9 cellular contexts compared by ENCODE assay signal in genomic region chr12:56120158-56120846, GRCh38. TPM values are rescaled to one million over a fixed set of nuclear protein-coding genes. Genes with fewer than 3 reads are reported as not detected.
A peak's percentile ranks its signal among the peaks of the same experiment; 100 is the strongest.
DNase-seq lines count a peak whose midpoint lies in the region; ATAC-seq and TF ChIP-seq lines count a peak whose summit lies in the region.
"Had no signal": no experiment of that assay in that cellular context is flagged by ENCODE, and none has a peak within 500 bp of the region (broad histone marks: within the 10 kb centered on the region; RNA-seq: fewer than 3 reads in every experiment).

No MANE protein-coding gene starts in this region.

- H3K27me3 Mint-ChIP-seq in WTC11 (ENCODE audit: low read depth), result no peaks in the 10 kb centered on the region
- H3K27me3 Mint-ChIP-seq in stimulated activated naive B cell treated with anti-CD40 and anti-IgM and Interleukin-4, amounts not matched to agents 10 μg/mL and 1 μg/mL and 100 μg/mL, for 72 hours, result peaks cover 0 to 4% of the 10 kb centered on the region in 2 donors

- peaks cover 0 to 50% of the 10 kb centered on the region in 2 experiments; a peak in 2 of 3 replicates for H3K36me3 ChIP-seq in HEK293 (ENCODE audit: control insufficient read depth in 2 of 2, insufficient read depth in 1 of 2, low read length in 2 of 2)

- H3K4me3 Mint-ChIP-seq in WTC11, result no peak overlapping the region; the same call in 1 of the 2 replicates
- peak overlapping the region in 1 of 2 donors; percentile 28 for H3K4me3 Mint-ChIP-seq in stimulated activated naive B cell treated with anti-CD40 and anti-IgM and Interleukin-4, amounts not matched to agents 10 μg/mL and 1 μg/mL and 100 μg/mL, for 72 hours

- H3K4me1 ChIP-seq in HEK293 (ENCODE audit: control insufficient read depth, insufficient read depth, low read length), result peaks cover 5% of the 10 kb centered on the region

- DNase-seq in WTC11 (ENCODE audit: low spot score), result no peak
- DNase-seq in islet precursor cell, result peak; percentile 77
- DNase-seq in stimulated activated naive B cell treated with anti-CD40 and anti-IgM and Interleukin-4, amounts not matched to agents 10 μg/mL and 1 μg/mL and 100 μg/mL, for 72 hours, result no peak
- DNase-seq in NCI-H1092 treated with DMSO at 0.1 percent for 48 hours (lab: John Stamatoyannopoulos, UW), result no peak
- DNase-seq in NCI-H345 treated with DMSO at 0.1 percent for 48 hours (lab: John Stamatoyannopoulos, UW; ENCODE audit: unreplicated experiment), result no peak
- DNase-seq: NCI-H1105 treated with DMSO at 0.1 percent for 48 hours, Peyer's patch had no signal

- H3K9me3 Mint-ChIP-seq in WTC11, result no peaks in the 10 kb centered on the region
- no peaks in the 10 kb centered on the region for H3K9me3 Mint-ChIP-seq in stimulated activated naive B cell treated with anti-CD40 and anti-IgM and Interleukin-4, amounts not matched to agents 10 μg/mL and 1 μg/mL and 100 μg/mL, for 72 hours

- no peak overlapping the region for H3K4me3 ChIP-seq in HEK293 (ENCODE audit: low read depth, low read length)
- H3K4me3 ChIP-seq: Peyer's patch had no signal

- peak overlapping the region; percentile 45; the same call in 1 of the 2 replicates for H3K27ac Mint-ChIP-seq in WTC11
- peak overlapping the region; percentile 51 for H3K27ac Mint-ChIP-seq in stimulated activated naive B cell treated with anti-CD40 and anti-IgM and Interleukin-4, amounts not matched to agents 10 μg/mL and 1 μg/mL and 100 μg/mL, for 72 hours

- POLR2A ChIA-PET in HEK293 (lab: Yijun Ruan, JAX), result interaction anchor here (1.1 to 6.1 kb wide), 7 partner anchors 7 to 101 kb away, joined by 8 to 165 read pairs (median 38); partner anchors contain the start of genes ESYT1, MYL6, PA2G4 and RNF41
- POLR2A ChIA-PET in WTC11 (lab: Charles Lee), result interaction anchor here (0.5 to 3.6 kb wide), 5 partner anchors 8 to 146 kb away, joined by 3 to 71 read pairs (median 6); partner anchors contain the start of genes ESYT1, MYL6 and RAB5B

- no peak overlapping the region for H3K27ac ChIP-seq in HEK293 (ENCODE audit: extremely low read depth, low read depth, low read length)

- CTCF ChIA-PET in HEK293 (lab: Yijun Ruan, JAX) (interaction anchor here (0.6 to 5.0 kb wide), 26 partner anchors 8 to 472 kb away, joined by 3 to 86 read pairs (median 4); partner anchors contain the start of genes ERBB3, ESYT1, MYL6 and PA2G4), WTC11 (lab: Charles Lee) (interaction anchor here (0.5 to 4.3 kb wide), 16 partner anchors 8 to 212 kb away, joined by 3 to 95 read pairs (median 7); partner anchors contain the start of genes ANKRD52, COQ10A, ESYT1 and MYL6B)

- TF ChIP-seq CTCF in HEK293 (tag by site-specific recombination; IDR thresholded peaks at IDR 0.05), result no peak
- no peak for TF ChIP-seq CTCF in WTC11 (IDR thresholded peaks at IDR 0.05)

- ATAC-seq in WTC11 (no peak), HG03159 (IDR thresholded peaks at IDR 0.05; ENCODE audit: unreplicated experiment) (no peak)
- no peak for ATAC-seq in stimulated activated naive B cell treated with anti-CD40 and anti-IgM and Interleukin-4, amounts not matched to agents 10 μg/mL and 1 μg/mL and 100 μg/mL, for 72 hours (replicated peaks)

- H3K36me3 Mint-ChIP-seq in WTC11, result peaks cover 30% of the 10 kb centered on the region
- H3K36me3 Mint-ChIP-seq in stimulated activated naive B cell treated with anti-CD40 and anti-IgM and Interleukin-4, amounts not matched to agents 10 μg/mL and 1 μg/mL and 100 μg/mL, for 72 hours, result peaks cover 29 to 49% of the 10 kb centered on the region in 2 donors

- no peaks in the 10 kb centered on the region for H3K9me3 ChIP-seq in HEK293 (ENCODE audit: control insufficient read depth, insufficient read depth, low read depth, low read length)
- H3K9me3 ChIP-seq: Peyer's patch had no signal

- H3K4me1 Mint-ChIP-seq in WTC11, result peaks cover 20% of the 10 kb centered on the region
- peaks cover 32 to 46% of the 10 kb centered on the region in 2 donors for H3K4me1 Mint-ChIP-seq in stimulated activated naive B cell treated with anti-CD40 and anti-IgM and Interleukin-4, amounts not matched to agents 10 μg/mL and 1 μg/mL and 100 μg/mL, for 72 hours

TF ChIP-seq in HEK293, 187 proteins besides CTCF, POLR2A, EP300 and RAD21:
- TF ChIP-seq ZNF488 (tag by site-specific recombination; IDR thresholded peaks at IDR 0.05) (no peak), ZNF335 (tag by site-specific recombination; conservative IDR thresholded peaks at IDR 0.05) (0 out of 2 replicates have a peak, but pooled peaks have one; percentile 2)

TF ChIP-seq in WTC11, 78 proteins besides CTCF, POLR2A, EP300 and RAD21 (continues in another document):
- TF ChIP-seq NFYB (CRISPR knock-in tag; conservative IDR thresholded peaks at IDR 0.05; ENCODE audit: low read depth) (no peak), ZBTB43 (CRISPR knock-in tag; IDR thresholded peaks at IDR 0.05) (no peak), MLX (CRISPR knock-in tag; IDR thresholded peaks at IDR 0.05) (no peak), PRDM15 (CRISPR knock-in tag; IDR thresholded peaks at IDR 0.05) (no peak), IRF1 (CRISPR knock-in tag; IDR thresholded peaks at IDR 0.05) (no peak)
- TF ChIP-seq, protein P1, sequence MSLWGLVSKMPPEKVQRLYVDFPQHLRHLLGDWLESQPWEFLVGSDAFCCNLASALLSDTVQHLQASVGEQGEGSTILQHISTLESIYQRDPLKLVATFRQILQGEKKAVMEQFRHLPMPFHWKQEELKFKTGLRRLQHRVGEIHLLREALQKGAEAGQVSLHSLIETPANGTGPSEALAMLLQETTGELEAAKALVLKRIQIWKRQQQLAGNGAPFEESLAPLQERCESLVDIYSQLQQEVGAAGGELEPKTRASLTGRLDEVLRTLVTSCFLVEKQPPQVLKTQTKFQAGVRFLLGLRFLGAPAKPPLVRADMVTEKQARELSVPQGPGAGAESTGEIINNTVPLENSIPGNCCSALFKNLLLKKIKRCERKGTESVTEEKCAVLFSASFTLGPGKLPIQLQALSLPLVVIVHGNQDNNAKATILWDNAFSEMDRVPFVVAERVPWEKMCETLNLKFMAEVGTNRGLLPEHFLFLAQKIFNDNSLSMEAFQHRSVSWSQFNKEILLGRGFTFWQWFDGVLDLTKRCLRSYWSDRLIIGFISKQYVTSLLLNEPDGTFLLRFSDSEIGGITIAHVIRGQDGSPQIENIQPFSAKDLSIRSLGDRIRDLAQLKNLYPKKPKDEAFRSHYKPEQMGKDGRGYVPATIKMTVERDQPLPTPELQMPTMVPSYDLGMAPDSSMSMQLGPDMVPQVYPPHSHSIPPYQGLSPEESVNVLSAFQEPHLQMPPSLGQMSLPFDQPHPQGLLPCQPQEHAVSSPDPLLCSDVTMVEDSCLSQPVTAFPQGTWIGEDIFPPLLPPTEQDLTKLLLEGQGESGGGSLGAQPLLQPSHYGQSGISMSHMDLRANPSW (CRISPR knock-in tag; conservative IDR thresholded peaks at IDR 0.05; ENCODE audit: low read depth), result no peak

RNA-seq across cellular contexts. Expression of gene ZC3H10, which starts 2.2 kb away (rescaled TPM):
- total RNA-seq in WTC11 (2021), result 11.3 to 13.6 TPM (median 13.1 TPM) in 3 replicates

RNA-seq across cellular contexts. Expression of gene RPL41, which starts 3.9 kb away (rescaled TPM):
- 4,004 to 4,366 TPM (median 4,314 TPM) in 3 replicates for total RNA-seq in WTC11 (2021)

RNA-seq across cellular contexts. Expression of gene ESYT1, which starts 7.8 kb away (rescaled TPM):
- 77.7 to 80.8 TPM (median 80.1 TPM) in 3 replicates for total RNA-seq in WTC11 (2021)

RNA-seq across cellular contexts. Expression of gene PA2G4, which starts 15.9 kb away (rescaled TPM):
- total RNA-seq in WTC11 (2021), result 198 to 249 TPM (median 199 TPM) in 3 replicates

RNA-seq across cellular contexts. Expression of gene MYL6B, which starts 32.1 kb away (rescaled TPM):
- total RNA-seq in WTC11 (2021), result 171 to 180 TPM (median 173 TPM) in 3 replicates
